31 cellular contexts compared by ENCODE assay signal in the genomic region with DNA sequence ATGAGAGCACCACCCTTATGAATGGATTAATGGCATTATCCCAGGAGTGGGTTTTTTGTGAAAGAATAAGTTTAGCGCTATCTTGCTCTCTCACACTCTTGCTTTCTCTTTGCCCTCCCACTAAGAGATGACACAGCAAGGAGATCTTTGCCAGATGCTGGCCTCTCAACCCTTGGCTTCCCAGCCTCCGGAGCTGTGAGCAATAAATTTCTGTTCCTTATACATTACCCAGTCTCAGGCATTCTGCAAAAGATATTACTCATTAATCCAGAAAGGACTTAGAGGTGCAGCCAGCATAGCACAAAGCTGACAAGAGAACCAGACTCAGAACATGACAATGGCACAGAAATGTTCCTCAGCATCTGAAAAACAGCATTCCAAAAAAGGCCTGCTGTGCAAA.
DNase-seq lines count a peak whose midpoint lies in the region; ATAC-seq, FAIRE-seq and TF ChIP-seq lines count a peak whose summit lies in the region.
"Had no signal": no experiment of that assay in that cellular context is flagged by ENCODE, and none has a peak within 500 bp of the region (broad histone marks: within the 10 kb centered on the region; RNA-seq: fewer than 3 reads in every experiment).

No MANE protein-coding gene starts in this region.

- CTCF ChIA-PET in activated CD4-positive, alpha-beta T cell treated with anti-CD3 and anti-CD28 coated beads for 36 hours (lab: Charles Lee), result interaction anchor here (0.6 to 1.7 kb wide), 3 partner anchors 9 to 615 kb away, joined by 3 to 8 read pairs (median 4); no protein-coding TSS in a partner anchor

- H3K36me3 Mint-ChIP-seq in activated CD4-positive, alpha-beta T cell treated with anti-CD3 and anti-CD28 coated beads for 36 hours (ENCODE audit: low read depth), result peaks cover 28% of the 10 kb centered on the region

- no peak for ATAC-seq in activated CD4-positive, alpha-beta T cell treated with anti-CD3 and anti-CD28 coated beads for 36 hours
- ATAC-seq: CD8-positive, alpha-beta T cell; foreskin keratinocyte; right lobe of liver had no signal

- H3K27me3 Mint-ChIP-seq in activated CD4-positive, alpha-beta T cell treated with anti-CD3 and anti-CD28 coated beads for 36 hours, result no peaks in the 10 kb centered on the region
- H3K27me3 Mint-ChIP-seq: B cell; central memory CD8-positive, alpha-beta T cell had no signal

- no peaks in the 10 kb centered on the region for H3K9me3 ChIP-seq in muscle layer of duodenum (ENCODE audit: control insufficient read depth in 1 of 2, low read length in 2 of 2)
- H3K9me3 ChIP-seq in left ventricle myocardium inferior (replicated peaks), result no peaks in the 10 kb centered on the region
- H3K9me3 ChIP-seq: right lobe of liver, testis, vagina had no signal

- FAIRE-seq in RCC 7860 (lab: Jason Lieb, UNC) (peak; percentile 85), urothelium cell line (lab: Jason Lieb, UNC) (no peak)
- FAIRE-seq: A204.1 had no signal

- DNase-seq in AG20443 (ENCODE audit: low spot score), result peak; percentile 31
- DNase-seq in RCC 7860 (ENCODE audit: low spot score), result peak; percentile 75
- DNase-seq in fibroblast of mammary gland (ENCODE audit: low read depth), result peak; percentile 61
- DNase-seq in left ventricle myocardium inferior, result no peak
- DNase-seq in urothelium cell line (ENCODE audit: low spot score), result no peak
- no peak for DNase-seq in SK-N-DZ (ENCODE audit: low spot score)
- DNase-seq in activated CD4-positive, alpha-beta T cell treated with anti-CD3 and anti-CD28 coated beads for 36 hours, result no peak
- DNase-seq: activated CD4-positive, alpha-beta T cell treated with anti-CD3 and anti-CD28 coated beads for 48 hours; activated CD8-positive, alpha-beta memory T cell treated with anti-CD3 and anti-CD28 coated beads for 24 hours; activated effector memory CD4-positive, alpha-beta T cell treated with Interleukin-2 at 50 U/mL for 16 hours; CD8-positive, alpha-beta T cell; dermis blood vessel endothelial cell; DMS 273 treated with DMSO at 0.1 percent for 48 hours; foreskin keratinocyte; H9; left cardiac atrium; NCI-H1417 treated with DMSO at 0.1 percent for 48 hours; NCI-H2081; posterior cingulate gyrus; right lobe of liver; stimulated activated CD4-positive, alpha-beta T cell treated with anti-CD3 and anti-CD28 coated beads, Interleukin-15, amount 100 ng/mL, for 24 hours; stimulated activated naive CD4-positive, alpha-beta T cell treated with Interleukin-2 at 50 U/mL for 16 hours; T-helper 2 cell; testis had no signal

- peaks cover 6% of the 10 kb centered on the region for H3K4me1 Mint-ChIP-seq in activated CD4-positive, alpha-beta T cell treated with anti-CD3 and anti-CD28 coated beads for 36 hours
- H3K4me1 Mint-ChIP-seq: B cell; central memory CD8-positive, alpha-beta T cell had no signal

- POLR2A ChIA-PET in activated CD4-positive, alpha-beta T cell treated with anti-CD3 and anti-CD28 coated beads for 36 hours (lab: Charles Lee), result no interaction called here

- H3K27me3 ChIP-seq in muscle layer of duodenum (ENCODE audit: low read depth, low read length) (no peaks in the 10 kb centered on the region), left ventricle myocardium inferior (ENCODE audit: low read depth) (no peaks in the 10 kb centered on the region)
- H3K27me3 ChIP-seq: foreskin keratinocyte, right lobe of liver, testis, vagina had no signal

- peak overlapping the region; percentile 60 for H3K27ac ChIP-seq in muscle layer of duodenum (ENCODE audit: low read length)
- H3K27ac ChIP-seq in left ventricle myocardium inferior (replicated peaks), result no peak overlapping the region
- H3K27ac ChIP-seq: foreskin keratinocyte, KMS-11, right lobe of liver, testis, vagina, VCaP had no signal

- H3K4me3 Mint-ChIP-seq in activated CD4-positive, alpha-beta T cell treated with anti-CD3 and anti-CD28 coated beads for 36 hours, result no peak overlapping the region
- H3K4me3 Mint-ChIP-seq: B cell; CD8-positive, alpha-beta T cell; central memory CD8-positive, alpha-beta T cell; H9 had no signal

- H3K4me3 ChIP-seq in fibroblast of mammary gland (ENCODE audit: control insufficient read depth, low read depth, low read length) (no peak overlapping the region), muscle layer of duodenum (ENCODE audit: low read depth in 1 of 2, low read length in 2 of 2) (no peak overlapping the region), left ventricle myocardium inferior (no peak overlapping the region)
- H3K4me3 ChIP-seq: right lobe of liver, testis, vagina had no signal

- H3K27ac Mint-ChIP-seq in activated CD4-positive, alpha-beta T cell treated with anti-CD3 and anti-CD28 coated beads for 36 hours, result no peak overlapping the region
- H3K27ac Mint-ChIP-seq: B cell; CD8-positive, alpha-beta T cell; H9 had no signal

- H3K9me3 Mint-ChIP-seq in activated CD4-positive, alpha-beta T cell treated with anti-CD3 and anti-CD28 coated beads for 36 hours (ENCODE audit: low read depth), result no peaks in the 10 kb centered on the region
- H3K9me3 Mint-ChIP-seq: CD8-positive, alpha-beta T cell; central memory CD8-positive, alpha-beta T cell had no signal

- H3K36me3 ChIP-seq in muscle layer of duodenum (ENCODE audit: control insufficient read depth in 1 of 2, insufficient read depth in 2 of 2, low read length in 2 of 2) (no peaks in the 10 kb centered on the region), left ventricle myocardium inferior (peaks cover 4% of the 10 kb centered on the region)
- H3K36me3 ChIP-seq: vagina had no signal

- H3K4me1 ChIP-seq in muscle layer of duodenum (ENCODE audit: control insufficient read depth in 1 of 2, insufficient read depth in 2 of 2, low read length in 2 of 2) (no peaks in the 10 kb centered on the region), left ventricle myocardium inferior (no peaks in the 10 kb centered on the region)
- H3K4me1 ChIP-seq: foreskin keratinocyte, right lobe of liver, testis, vagina had no signal

- no peak for TF ChIP-seq CTCF in fibroblast of mammary gland (conservative IDR thresholded peaks at IDR 0.05; ENCODE audit: control insufficient read depth, insufficient read depth, low read depth, low read length)
- no peak for TF ChIP-seq CTCF in left ventricle myocardium inferior (IDR thresholded peaks at IDR 0.05; ENCODE audit: borderline replicate concordance)

- intact Hi-C loops in left ventricle myocardium inferior (cut with micrococcal nuclease), result no loop called here
- intact Hi-C loops in activated CD4-positive, alpha-beta T cell treated with anti-CD3 and anti-CD28 coated beads for 36 hours (cut with DNase I, micrococcal nuclease), result no loop called here

Comparison
In these comparisons a context has a peak if more than half of its experiments do, and no peak if none do; other contexts are left out.
1. DNase-seq: peak in AG20443 (single experiment), RCC 7860 (single experiment) and fibroblast of mammary gland (single experiment); none in left ventricle myocardium inferior (single experiment), urothelium cell line (single experiment), SK-N-DZ (single experiment) and activated CD4-positive, alpha-beta T cell treated with anti-CD3 and anti-CD28 coated beads for 36 hours (single experiment).